ENCODE assay signal across 1 cellular context in genomic region chr9:5263568-5264218, GRCh38.
TF ChIP-seq lines count a peak whose summit lies in the region.

No MANE protein-coding gene starts in this region.

TF ChIP-seq in H1, 55 proteins besides CTCF, POLR2A, EP300 and RAD21:
- no peak for TF ChIP-seq SIRT6 (IDR thresholded peaks at IDR 0.05; ENCODE audit: low read length)
- TF ChIP-seq YY1 (IDR thresholded peaks at IDR 0.05; ENCODE audit: low read depth, low read length) = no peak
- no peak for TF ChIP-seq RBBP5 (IDR thresholded peaks at IDR 0.05; ENCODE audit: borderline replicate concordance, low read depth, low read length)
- TF ChIP-seq CHD1 (IDR thresholded peaks at IDR 0.05; ENCODE audit: low read depth, low read length) = no peak
- TF ChIP-seq RNF2 (IDR thresholded peaks at IDR 0.05; ENCODE audit: borderline replicate concordance, low read depth, low read length, missing control alignments, poor library complexity, severe bottlenecking) = no peak
- no peak for TF ChIP-seq BACH1 (IDR thresholded peaks at IDR 0.05; ENCODE audit: low read length)
- no peak for TF ChIP-seq RFX5 (IDR thresholded peaks at IDR 0.05; ENCODE audit: borderline replicate concordance, low read depth, low read length)
- no peak for TF ChIP-seq KDM5A (IDR thresholded peaks at IDR 0.05; ENCODE audit: low read length)
- no peak for TF ChIP-seq E2F6 (IDR thresholded peaks at IDR 0.05)
- no peak for TF ChIP-seq ASH2L (IDR thresholded peaks at IDR 0.05; ENCODE audit: low read length)
- no peak for TF ChIP-seq SIN3A (conservative IDR thresholded peaks at IDR 0.05 in 1 of 2, IDR thresholded peaks at IDR 0.05 in 1 of 2; ENCODE audit: low read depth in 1 of 2, low read length in 2 of 2)
- no peak for TF ChIP-seq FOSL1 (IDR thresholded peaks at IDR 0.05; ENCODE audit: insufficient read depth, low read depth, low read length)
- TF ChIP-seq NANOG (IDR thresholded peaks at IDR 0.05; ENCODE audit: insufficient read depth, low read depth, low read length, poor library complexity, severe bottlenecking) = no peak
- no peak for TF ChIP-seq KDM4A (IDR thresholded peaks at IDR 0.05; ENCODE audit: low read depth, low read length, severe bottlenecking)
- TF ChIP-seq MAX (IDR thresholded peaks at IDR 0.05) = no peak
- TF ChIP-seq TCF12 (IDR thresholded peaks at IDR 0.05; ENCODE audit: low read depth, low read length) = no peak
- no peak for TF ChIP-seq BRCA1 (IDR thresholded peaks at IDR 0.05; ENCODE audit: low read depth, low read length)
- TF ChIP-seq SAP30 (IDR thresholded peaks at IDR 0.05; ENCODE audit: insufficient read depth, insufficient replicate concordance, low read length) = no peak
- TF ChIP-seq TEAD4 (IDR thresholded peaks at IDR 0.05; ENCODE audit: low read depth, low read length) = no peak
- no peak for TF ChIP-seq CEBPB (IDR thresholded peaks at IDR 0.05; ENCODE audit: low read depth, low read length)
